9 cellular contexts compared by ENCODE assay signal in genomic region chr3:142850395-142851023, GRCh38. TPM values are rescaled to one million over a fixed set of nuclear protein-coding genes. Genes with fewer than 3 reads are reported as not detected.
A peak's percentile ranks its signal among the peaks of the same experiment; 100 is the strongest.
DNase-seq lines count a peak whose midpoint lies in the region.
"Had no signal": no experiment of that assay in that cellular context is flagged by ENCODE, and none has a peak within 500 bp of the region (broad histone marks: within the 10 kb centered on the region; RNA-seq: fewer than 3 reads in every experiment).

No MANE protein-coding gene starts in this region.

- CTCF ChIA-PET in activated CD4-positive, alpha-beta memory T cell treated with anti-CD3 and anti-CD28 coated beads for 36 hours (lab: Charles Lee): interaction anchor here (0.8 to 2.5 kb wide), 2 partner anchors 22 to 136 kb away, joined by 3 to 14 read pairs; no protein-coding TSS in a partner anchor
- CTCF ChIA-PET in activated CD4-positive, alpha-beta memory T cell treated with anti-CD3 and anti-CD28 coated beads, Interleukin-2, amount 10 ng/mL, durations not matched to agents 7 days and 5 days (lab: Charles Lee): interaction anchor here (1.1 to 2.0 kb wide), 2 partner anchors 22 to 512 kb away, joined by 3 to 6 read pairs; no protein-coding TSS in a partner anchor

- DNase-seq in activated CD4-positive, alpha-beta memory T cell treated with anti-CD3 and anti-CD28 coated beads for 36 hours: peak; percentile 50
- DNase-seq in activated CD4-positive, alpha-beta memory T cell treated with anti-CD3 and anti-CD28 coated beads, Interleukin-2, amount 10 ng/mL, durations not matched to agents 7 days and 5 days: no peak
- DNase-seq in NOMO-1 (lab: John Stamatoyannopoulos, UW; ENCODE audit: unreplicated experiment in 2 of 2) (peak; percentile 91 to 98), fibroblast of gingiva (ENCODE audit: low read depth) (peak; percentile 84), smooth muscle cell of the brain vasculature (ENCODE audit: low read depth, low spot score) (peak; percentile 80), nucleus accumbens (lab: John Stamatoyannopoulos, UW) (no peak), NK-92 (lab: John Stamatoyannopoulos, UW; ENCODE audit: unreplicated experiment) (no peak)
- no peak for DNase-seq in activated CD8-positive, alpha-beta memory T cell treated with anti-CD3 and anti-CD28 coated beads, Interleukin-2, amount 50 U/mL, for 4 hours
- DNase-seq: naive B cell had no signal

- H3K27ac Mint-ChIP-seq in activated CD4-positive, alpha-beta memory T cell treated with anti-CD3 and anti-CD28 coated beads for 36 hours: no peak overlapping the region
- no peak overlapping the region for H3K27ac Mint-ChIP-seq in activated CD4-positive, alpha-beta memory T cell treated with anti-CD3 and anti-CD28 coated beads, Interleukin-2, amount 10 ng/mL, durations not matched to agents 7 days and 5 days
- H3K27ac Mint-ChIP-seq: naive B cell had no signal

- H3K4me3 Mint-ChIP-seq in activated CD4-positive, alpha-beta memory T cell treated with anti-CD3 and anti-CD28 coated beads for 36 hours: no peak overlapping the region
- H3K4me3 Mint-ChIP-seq in activated CD4-positive, alpha-beta memory T cell treated with anti-CD3 and anti-CD28 coated beads, Interleukin-2, amount 10 ng/mL, durations not matched to agents 7 days and 5 days: no peak overlapping the region
- H3K4me3 Mint-ChIP-seq: naive B cell had no signal

- POLR2A ChIA-PET in activated CD4-positive, alpha-beta memory T cell treated with anti-CD3 and anti-CD28 coated beads for 36 hours (lab: Charles Lee): no interaction called here
- POLR2A ChIA-PET in activated CD4-positive, alpha-beta memory T cell treated with anti-CD3 and anti-CD28 coated beads, Interleukin-2, amount 10 ng/mL, durations not matched to agents 7 days and 5 days (lab: Charles Lee): interaction anchor here (0.9 kb wide), 1 partner anchor 13 kb away, joined by 3 read pairs; no protein-coding TSS in a partner anchor

- H3K36me3 Mint-ChIP-seq in activated CD4-positive, alpha-beta memory T cell treated with anti-CD3 and anti-CD28 coated beads for 36 hours: no peaks in the 10 kb centered on the region
- no peaks in the 10 kb centered on the region for H3K36me3 Mint-ChIP-seq in activated CD4-positive, alpha-beta memory T cell treated with anti-CD3 and anti-CD28 coated beads, Interleukin-2, amount 10 ng/mL, durations not matched to agents 7 days and 5 days (ENCODE audit: low read depth)
- H3K36me3 Mint-ChIP-seq: naive B cell had no signal

- no peaks in the 10 kb centered on the region for H3K9me3 Mint-ChIP-seq in activated CD4-positive, alpha-beta memory T cell treated with anti-CD3 and anti-CD28 coated beads for 36 hours
- H3K9me3 Mint-ChIP-seq in activated CD4-positive, alpha-beta memory T cell treated with anti-CD3 and anti-CD28 coated beads, Interleukin-2, amount 10 ng/mL, durations not matched to agents 7 days and 5 days: no peaks in the 10 kb centered on the region
- H3K9me3 Mint-ChIP-seq: naive B cell had no signal

- intact Hi-C loops in activated CD4-positive, alpha-beta memory T cell treated with anti-CD3 and anti-CD28 coated beads for 36 hours (cut with micrococcal nuclease): no loop called here

- H3K27me3 Mint-ChIP-seq in activated CD4-positive, alpha-beta memory T cell treated with anti-CD3 and anti-CD28 coated beads for 36 hours: peaks cover 1% of the 10 kb centered on the region
- peaks cover 21% of the 10 kb centered on the region for H3K27me3 Mint-ChIP-seq in activated CD4-positive, alpha-beta memory T cell treated with anti-CD3 and anti-CD28 coated beads, Interleukin-2, amount 10 ng/mL, durations not matched to agents 7 days and 5 days

- peaks cover 3% of the 10 kb centered on the region for H3K4me1 Mint-ChIP-seq in activated CD4-positive, alpha-beta memory T cell treated with anti-CD3 and anti-CD28 coated beads for 36 hours (ENCODE audit: low read depth)
- H3K4me1 Mint-ChIP-seq in activated CD4-positive, alpha-beta memory T cell treated with anti-CD3 and anti-CD28 coated beads, Interleukin-2, amount 10 ng/mL, durations not matched to agents 7 days and 5 days: no peaks in the 10 kb centered on the region
- H3K4me1 Mint-ChIP-seq: naive B cell had no signal

RNA-seq across cellular contexts. Expression of gene PCOLCE2, which starts 38.4 kb away (rescaled TPM):
- total RNA-seq in activated CD4-positive, alpha-beta memory T cell treated with anti-CD3 and anti-CD28 coated beads for 36 hours: under 1 TPM in 1 of 2 experiments, not detected in 1; 0.57 TPM
- total RNA-seq in activated CD4-positive, alpha-beta memory T cell treated with anti-CD3 and anti-CD28 coated beads, Interleukin-2, amount 10 ng/mL, durations not matched to agents 7 days and 5 days: under 1 TPM in 1 of 2 experiments, not detected in 1; 0.38 TPM

Comparison
In these comparisons a context has a peak if more than half of its experiments do, and no peak if none do; other contexts are left out.
1. DNase-seq: peak in activated CD4-positive, alpha-beta memory T cell treated with anti-CD3 and anti-CD28 coated beads for 36 hours (single experiment), NOMO-1 (2 of 2), fibroblast of gingiva (single experiment) and smooth muscle cell of the brain vasculature (single experiment); none in activated CD4-positive, alpha-beta memory T cell treated with anti-CD3 and anti-CD28 coated beads, Interleukin-2, amount 10 ng/mL, durations not matched to agents 7 days and 5 days (single experiment), nucleus accumbens (0 of 56), NK-92 (single experiment) and activated CD8-positive, alpha-beta memory T cell treated with anti-CD3 and anti-CD28 coated beads, Interleukin-2, amount 50 U/mL, for 4 hours (single experiment).